In the genomic region with DNA sequence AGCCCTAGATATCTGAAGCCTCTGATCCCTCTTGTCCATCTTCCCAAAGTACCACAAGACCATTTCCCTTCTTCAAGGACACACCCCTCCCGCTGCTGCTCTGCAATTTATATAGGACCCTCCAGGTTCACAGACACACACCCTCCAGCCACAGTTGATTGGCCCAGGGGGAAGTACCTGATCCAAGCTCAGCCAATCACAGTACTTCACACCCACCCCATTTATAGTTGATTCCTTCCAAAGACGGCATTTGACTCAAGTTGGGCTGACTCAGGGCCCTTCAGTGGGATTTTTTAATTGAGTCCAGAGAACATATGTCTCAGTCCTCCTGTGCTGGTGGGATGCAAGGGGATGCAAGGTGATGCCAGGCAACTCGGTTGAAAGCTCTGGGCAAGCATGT, we compare ENCODE assay signal across 22 cellular contexts.
"Had no signal": no experiment of that assay in that cellular context is flagged by ENCODE, and none has a peak within 500 bp of the region (broad histone marks: within the 10 kb centered on the region; RNA-seq: fewer than 3 reads in every experiment).

No MANE protein-coding gene starts in this region.

- H3K9me3 Mint-ChIP-seq: effector memory CD8-positive, alpha-beta T cell; natural killer cell treated with Interleukin-12 subunit alpha and Interleukin-12 subunit beta and Interleukin-15 and Interleukin-18, amount 100 ng/mL, for 72 hours had no signal

- H3K4me3 ChIP-seq: gastrocnemius medialis, lung, neural progenitor cell, prostate gland, sigmoid colon, testis, tibial artery, upper lobe of left lung had no signal

- H3K9me3 ChIP-seq: gastrocnemius medialis, prostate gland, sigmoid colon, testis, tibial artery, upper lobe of left lung had no signal

- H3K4me3 Mint-ChIP-seq: effector memory CD8-positive, alpha-beta T cell; memory B cell; naive B cell; natural killer cell treated with Interleukin-12 subunit alpha and Interleukin-12 subunit beta and Interleukin-15 and Interleukin-18, amount 100 ng/mL, for 72 hours; neural progenitor cell; stimulated activated memory B cell treated with anti-CD40 and anti-IgM and Interleukin-4, amounts not matched to agents 10 μg/mL and 1 μg/mL and 100 μg/mL, for 72 hours had no signal

- H3K4me1 Mint-ChIP-seq: memory B cell; stimulated activated memory B cell treated with anti-CD40 and anti-IgM and Interleukin-4, amounts not matched to agents 10 μg/mL and 1 μg/mL and 100 μg/mL, for 72 hours had no signal

- H3K4me1 ChIP-seq: neural progenitor cell, prostate gland, sigmoid colon, testis, tibial artery had no signal

- H3K36me3 ChIP-seq: gastrocnemius medialis, neural progenitor cell, prostate gland, sigmoid colon, tibial artery, upper lobe of left lung had no signal

- ATAC-seq: effector memory CD8-positive, alpha-beta T cell; gastrocnemius medialis; left lobe of liver; natural killer cell treated with Interleukin-12 subunit alpha and Interleukin-12 subunit beta and Interleukin-15 and Interleukin-18, amount 100 ng/mL, for 72 hours; stimulated activated naive CD8-positive, alpha-beta T cell treated with anti-CD3 and anti-CD28 coated beads, Interleukin-15, Interleukin-2, amounts not matched to agents 100 U/mL and 50 U/mL, for 24 hours had no signal

- H2AFZ ChIP-seq: neural progenitor cell had no signal

- H3K27me3 ChIP-seq: gastrocnemius medialis, neural progenitor cell, sigmoid colon, testis, tibial artery, upper lobe of left lung had no signal

- DNase-seq: dermis blood vessel endothelial cell; effector memory CD8-positive, alpha-beta T cell; foreskin fibroblast; gastrocnemius medialis; kidney; naive B cell; right cardiac atrium; sigmoid colon; stimulated activated CD4-positive, alpha-beta T cell treated with anti-CD3 and anti-CD28 coated beads, Interleukin-2, amount 100 ng/mL, for 24 hours; stimulated activated CD4-positive, alpha-beta T cell treated with anti-CD3 and anti-CD28 coated beads, Interleukin-4, amount 100 ng/mL, for 24 hours; stimulated activated naive CD8-positive, alpha-beta T cell treated with anti-CD3 and anti-CD28 coated beads, Interleukin-15, Interleukin-2, amounts not matched to agents 100 U/mL and 50 U/mL, for 24 hours; substantia nigra; testis; tibial artery; upper lobe of left lung had no signal

- H3K27ac Mint-ChIP-seq: memory B cell; natural killer cell treated with Interleukin-12 subunit alpha and Interleukin-12 subunit beta and Interleukin-15 and Interleukin-18, amount 100 ng/mL, for 72 hours; neural progenitor cell; stimulated activated memory B cell treated with anti-CD40 and anti-IgM and Interleukin-4, amounts not matched to agents 10 μg/mL and 1 μg/mL and 100 μg/mL, for 72 hours had no signal

- H3K36me3 Mint-ChIP-seq: memory B cell; naive B cell; natural killer cell treated with Interleukin-12 subunit alpha and Interleukin-12 subunit beta and Interleukin-15 and Interleukin-18, amount 100 ng/mL, for 72 hours; stimulated activated memory B cell treated with anti-CD40 and anti-IgM and Interleukin-4, amounts not matched to agents 10 μg/mL and 1 μg/mL and 100 μg/mL, for 72 hours had no signal

- H3K9ac ChIP-seq: neural progenitor cell had no signal

- H3K4me2 ChIP-seq: neural progenitor cell had no signal

- H3K27ac ChIP-seq: gastrocnemius medialis, neural progenitor cell, prostate gland, sigmoid colon, testis, tibial artery, upper lobe of left lung had no signal
